ENCODE assay signal across 27 cellular contexts in genomic region chr1:178564086-178564782, GRCh38. TPM values are rescaled to one million over a fixed set of nuclear protein-coding genes. Genes with fewer than 3 reads are reported as not detected.
A peak's percentile ranks its signal among the peaks of the same experiment; 100 is the strongest.
DNase-seq lines count a peak whose midpoint lies in the region; ATAC-seq and TF ChIP-seq lines count a peak whose summit lies in the region.
"Had no signal": no experiment of that assay in that cellular context is flagged by ENCODE, and none has a peak within 500 bp of the region (broad histone marks: within the 10 kb centered on the region; RNA-seq: fewer than 3 reads in every experiment).

No MANE protein-coding gene starts in this region.

- H3K27me3 ChIP-seq in liver (ENCODE audit: control insufficient read depth in 4 of 4, insufficient read depth in 4 of 4, low read length in 3 of 4): no peaks in the 10 kb centered on the region
- H3K27me3 ChIP-seq: gastrocnemius medialis had no signal

- H3K4me3 ChIP-seq in liver (ENCODE audit: low read depth in 1 of 3, low read length in 3 of 3): no peak overlapping the region
- H3K4me3 ChIP-seq: gastrocnemius medialis, thoracic aorta had no signal

- H3K9me3 ChIP-seq in liver (ENCODE audit: control insufficient read depth in 4 of 4, low read length in 3 of 4): no peaks in the 10 kb centered on the region
- H3K9me3 ChIP-seq: gastrocnemius medialis, thoracic aorta had no signal

- peaks cover 71% of the 10 kb centered on the region for H3K4me1 Mint-ChIP-seq in stimulated activated memory B cell treated with anti-CD40 and anti-IgM and Interleukin-4, amounts not matched to agents 10 μg/mL and 1 μg/mL and 100 μg/mL, for 72 hours
- H3K4me1 Mint-ChIP-seq: activated CD4-positive, alpha-beta T cell treated with anti-CD3 and anti-CD28 coated beads, Interleukin-2, amount 10 ng/mL, durations not matched to agents 7 days and 5 days; activated CD8-positive, alpha-beta memory T cell treated with anti-CD3 and anti-CD28 coated beads, Interleukin-2, amount 10 ng/mL, durations not matched to agents 7 days and 5 days; central memory CD8-positive, alpha-beta T cell had no signal

- H3K36me3 Mint-ChIP-seq in stimulated activated memory B cell treated with anti-CD40 and anti-IgM and Interleukin-4, amounts not matched to agents 10 μg/mL and 1 μg/mL and 100 μg/mL, for 72 hours: peaks cover 42% of the 10 kb centered on the region
- H3K36me3 Mint-ChIP-seq: activated CD8-positive, alpha-beta memory T cell treated with anti-CD3 and anti-CD28 coated beads, Interleukin-2, amount 10 ng/mL, durations not matched to agents 7 days and 5 days had no signal

- peak in 1 of 2 donors; percentile 18 for TF ChIP-seq RAD21 in liver (IDR thresholded peaks at IDR 0.05)

- no peaks in the 10 kb centered on the region for H3K27me3 Mint-ChIP-seq in stimulated activated memory B cell treated with anti-CD40 and anti-IgM and Interleukin-4, amounts not matched to agents 10 μg/mL and 1 μg/mL and 100 μg/mL, for 72 hours
- H3K27me3 Mint-ChIP-seq: activated CD4-positive, alpha-beta T cell treated with anti-CD3 and anti-CD28 coated beads, Interleukin-2, amount 10 ng/mL, durations not matched to agents 7 days and 5 days; activated CD8-positive, alpha-beta memory T cell treated with anti-CD3 and anti-CD28 coated beads, Interleukin-2, amount 10 ng/mL, durations not matched to agents 7 days and 5 days; central memory CD8-positive, alpha-beta T cell; stimulated activated naive B cell treated with anti-CD40 and anti-IgM and Interleukin-4, amounts not matched to agents 10 μg/mL and 1 μg/mL and 100 μg/mL, for 72 hours had no signal

- H3K4me3 Mint-ChIP-seq in stimulated activated memory B cell treated with anti-CD40 and anti-IgM and Interleukin-4, amounts not matched to agents 10 μg/mL and 1 μg/mL and 100 μg/mL, for 72 hours: no peak overlapping the region
- H3K4me3 Mint-ChIP-seq: activated CD4-positive, alpha-beta T cell treated with anti-CD3 and anti-CD28 coated beads, Interleukin-2, amount 10 ng/mL, durations not matched to agents 7 days and 5 days; activated CD8-positive, alpha-beta memory T cell treated with anti-CD3 and anti-CD28 coated beads, Interleukin-2, amount 10 ng/mL, durations not matched to agents 7 days and 5 days; central memory CD8-positive, alpha-beta T cell; stimulated activated naive B cell treated with anti-CD40 and anti-IgM and Interleukin-4, amounts not matched to agents 10 μg/mL and 1 μg/mL and 100 μg/mL, for 72 hours had no signal

- H3K4me1 ChIP-seq in liver (ENCODE audit: control insufficient read depth in 4 of 4, insufficient read depth in 4 of 4, low read length in 3 of 4): peaks cover 0 to 8% (median 2%) of the 10 kb centered on the region in 4 donors

- peak overlapping the region; percentile 44 for H3K27ac Mint-ChIP-seq in stimulated activated memory B cell treated with anti-CD40 and anti-IgM and Interleukin-4, amounts not matched to agents 10 μg/mL and 1 μg/mL and 100 μg/mL, for 72 hours
- H3K27ac Mint-ChIP-seq: activated CD4-positive, alpha-beta T cell treated with anti-CD3 and anti-CD28 coated beads, Interleukin-2, amount 10 ng/mL, durations not matched to agents 7 days and 5 days; activated CD8-positive, alpha-beta memory T cell treated with anti-CD3 and anti-CD28 coated beads, Interleukin-2, amount 10 ng/mL, durations not matched to agents 7 days and 5 days had no signal

- H3K36me3 ChIP-seq in liver (ENCODE audit: control insufficient read depth in 4 of 4, insufficient read depth in 3 of 4, low read depth in 1 of 4, low read length in 3 of 4): no peaks in the 10 kb centered on the region
- H3K36me3 ChIP-seq: gastrocnemius medialis, thoracic aorta had no signal

- peak; percentile 9 for DNase-seq in LoVo (ENCODE audit: low spot score)
- DNase-seq in dermis microvascular lymphatic vessel endothelial cell (ENCODE audit: low read depth in 2 of 2): peak; percentile 79 to 80
- no peak for DNase-seq in DMS53 treated with DMSO at 0.1 percent for 48 hours (lab: John Stamatoyannopoulos, UW; ENCODE audit: unreplicated experiment)
- no peak for DNase-seq in NCI-H1436 (lab: John Stamatoyannopoulos, UW)
- no peak for DNase-seq in HuH-7.5 (ENCODE audit: low spot score)
- DNase-seq: activated CD4-positive, alpha-beta T cell treated with anti-CD3 and anti-CD28 coated beads, Interleukin-2, amount 10 ng/mL, durations not matched to agents 7 days and 5 days; activated CD8-positive, alpha-beta memory T cell treated with anti-CD3 and anti-CD28 coated beads, Interleukin-2, amount 10 ng/mL, durations not matched to agents 7 days and 5 days; activated naive CD4-positive, alpha-beta T cell treated with anti-CD3 and anti-CD28 coated beads, Interleukin-2, amount 50 U/mL, for 16 hours; amygdala; gastrocnemius medialis; Kasumi-1; mesenchymal stem cell; NCI-H1092 treated with DMSO at 0.1 percent for 48 hours; NCI-H1930; nucleus accumbens; stimulated activated CD4-positive, alpha-beta T cell treated with anti-CD3 and anti-CD28 coated beads, Interleukin-4, amount 100 ng/mL, for 1 hour; stimulated activated naive B cell treated with anti-CD40 and anti-IgM and Interleukin-4, amounts not matched to agents 10 μg/mL and 1 μg/mL and 100 μg/mL, for 72 hours had no signal

- ATAC-seq in stimulated activated memory B cell treated with anti-CD40 and anti-IgM and Interleukin-4, amounts not matched to agents 10 μg/mL and 1 μg/mL and 100 μg/mL, for 72 hours: no peak
- ATAC-seq: activated CD8-positive, alpha-beta memory T cell treated with anti-CD3 and anti-CD28 coated beads, Interleukin-2, amount 10 ng/mL, durations not matched to agents 7 days and 5 days; gastrocnemius medialis; SK-N-SH treated with all-trans-retinoic acid at 6 μM for 48 hours had no signal

- peak overlapping the region in 1 of 2 donors; percentile 39 for H3K9ac ChIP-seq in liver (ENCODE audit: low read depth in 1 of 2, low read length in 2 of 2)

- no peak for TF ChIP-seq CTCF in liver (IDR thresholded peaks at IDR 0.05; ENCODE audit: low read depth, low read length, missing input control)

- H3K27ac ChIP-seq in liver (ENCODE audit: low read depth in 1 of 2, low read length in 2 of 2): peak overlapping the region in 1 of 2 donors; percentile 56
- H3K27ac ChIP-seq: C4-2B, gastrocnemius medialis, RWPE1, thoracic aorta, VCaP had no signal

- 30% methylated on average over 4 of the region's 4 CpGs for WGBS in liver

- peaks cover 9% of the 10 kb centered on the region for H3K9me3 Mint-ChIP-seq in stimulated activated memory B cell treated with anti-CD40 and anti-IgM and Interleukin-4, amounts not matched to agents 10 μg/mL and 1 μg/mL and 100 μg/mL, for 72 hours
- H3K9me3 Mint-ChIP-seq: activated CD4-positive, alpha-beta T cell treated with anti-CD3 and anti-CD28 coated beads, Interleukin-2, amount 10 ng/mL, durations not matched to agents 7 days and 5 days; central memory CD8-positive, alpha-beta T cell had no signal

TF ChIP-seq in liver, 16 proteins besides CTCF, POLR2A, EP300 and RAD21 (continues in another document):
- TF ChIP-seq, protein P1, sequence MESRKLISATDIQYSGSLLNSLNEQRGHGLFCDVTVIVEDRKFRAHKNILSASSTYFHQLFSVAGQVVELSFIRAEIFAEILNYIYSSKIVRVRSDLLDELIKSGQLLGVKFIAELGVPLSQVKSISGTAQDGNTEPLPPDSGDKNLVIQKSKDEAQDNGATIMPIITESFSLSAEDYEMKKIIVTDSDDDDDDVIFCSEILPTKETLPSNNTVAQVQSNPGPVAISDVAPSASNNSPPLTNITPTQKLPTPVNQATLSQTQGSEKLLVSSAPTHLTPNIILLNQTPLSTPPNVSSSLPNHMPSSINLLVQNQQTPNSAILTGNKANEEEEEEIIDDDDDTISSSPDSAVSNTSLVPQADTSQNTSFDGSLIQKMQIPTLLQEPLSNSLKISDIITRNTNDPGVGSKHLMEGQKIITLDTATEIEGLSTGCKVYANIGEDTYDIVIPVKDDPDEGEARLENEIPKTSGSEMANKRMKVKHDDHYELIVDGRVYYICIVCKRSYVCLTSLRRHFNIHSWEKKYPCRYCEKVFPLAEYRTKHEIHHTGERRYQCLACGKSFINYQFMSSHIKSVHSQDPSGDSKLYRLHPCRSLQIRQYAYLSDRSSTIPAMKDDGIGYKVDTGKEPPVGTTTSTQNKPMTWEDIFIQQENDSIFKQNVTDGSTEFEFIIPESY (IDR thresholded peaks at IDR 0.05): no peak
- TF ChIP-seq SP1 (IDR thresholded peaks at IDR 0.05) (peak; percentile 45), EGR1 (IDR thresholded peaks at IDR 0.05; ENCODE audit: low read depth in 2 of 2) (no peak), HNF4A (conservative IDR thresholded peaks at IDR 0.05) (peak; percentile 77 to 89), RXRA (IDR thresholded peaks at IDR 0.05) (peak; percentile 6 to 51), JUND (IDR thresholded peaks at IDR 0.05) (no peak), HNF4G (IDR thresholded peaks at IDR 0.05) (peak; percentile 41), YY1 (IDR thresholded peaks at IDR 0.05) (peak; percentile 43), GABPA (IDR thresholded peaks at IDR 0.05 in 1 of 2, conservative IDR thresholded peaks at IDR 0.05 in 1 of 2) (no peak), NR2F2 (IDR thresholded peaks at IDR 0.05) (no peak)
- TF ChIP-seq, protein P2, sequence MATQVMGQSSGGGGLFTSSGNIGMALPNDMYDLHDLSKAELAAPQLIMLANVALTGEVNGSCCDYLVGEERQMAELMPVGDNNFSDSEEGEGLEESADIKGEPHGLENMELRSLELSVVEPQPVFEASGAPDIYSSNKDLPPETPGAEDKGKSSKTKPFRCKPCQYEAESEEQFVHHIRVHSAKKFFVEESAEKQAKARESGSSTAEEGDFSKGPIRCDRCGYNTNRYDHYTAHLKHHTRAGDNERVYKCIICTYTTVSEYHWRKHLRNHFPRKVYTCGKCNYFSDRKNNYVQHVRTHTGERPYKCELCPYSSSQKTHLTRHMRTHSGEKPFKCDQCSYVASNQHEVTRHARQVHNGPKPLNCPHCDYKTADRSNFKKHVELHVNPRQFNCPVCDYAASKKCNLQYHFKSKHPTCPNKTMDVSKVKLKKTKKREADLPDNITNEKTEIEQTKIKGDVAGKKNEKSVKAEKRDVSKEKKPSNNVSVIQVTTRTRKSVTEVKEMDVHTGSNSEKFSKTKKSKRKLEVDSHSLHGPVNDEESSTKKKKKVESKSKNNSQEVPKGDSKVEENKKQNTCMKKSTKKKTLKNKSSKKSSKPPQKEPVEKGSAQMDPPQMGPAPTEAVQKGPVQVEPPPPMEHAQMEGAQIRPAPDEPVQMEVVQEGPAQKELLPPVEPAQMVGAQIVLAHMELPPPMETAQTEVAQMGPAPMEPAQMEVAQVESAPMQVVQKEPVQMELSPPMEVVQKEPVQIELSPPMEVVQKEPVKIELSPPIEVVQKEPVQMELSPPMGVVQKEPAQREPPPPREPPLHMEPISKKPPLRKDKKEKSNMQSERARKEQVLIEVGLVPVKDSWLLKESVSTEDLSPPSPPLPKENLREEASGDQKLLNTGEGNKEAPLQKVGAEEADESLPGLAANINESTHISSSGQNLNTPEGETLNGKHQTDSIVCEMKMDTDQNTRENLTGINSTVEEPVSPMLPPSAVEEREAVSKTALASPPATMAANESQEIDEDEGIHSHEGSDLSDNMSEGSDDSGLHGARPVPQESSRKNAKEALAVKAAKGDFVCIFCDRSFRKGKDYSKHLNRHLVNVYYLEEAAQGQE (IDR thresholded peaks at IDR 0.05): no peak

RNA-seq across cellular contexts. Expression of gene TEX35, which starts 51.3 kb away (rescaled TPM):
- total RNA-seq in dermis microvascular lymphatic vessel endothelial cell (not detected in 2 replicates), liver (not detected)
- polyA plus RNA-seq in liver: not detected
- total RNA-seq: activated CD4-positive, alpha-beta T cell treated with anti-CD3 and anti-CD28 coated beads, Interleukin-2, amount 10 ng/mL, durations not matched to agents 7 days and 5 days; activated CD8-positive, alpha-beta memory T cell treated with anti-CD3 and anti-CD28 coated beads, Interleukin-2, amount 10 ng/mL, durations not matched to agents 7 days and 5 days; epithelial cell of proximal tubule; gastrocnemius medialis; T-helper 2 cell treated with Interferon-gamma antibody and Interleukin-4, amounts not matched to agents 100 ng/mL and 5 ng/mL, for 36 hours; thoracic aorta had no signal

Comparison
In these comparisons a context has a peak if more than half of its experiments do, and no peak if none do; other contexts are left out.
1. DNase-seq: peak in LoVo (single experiment) and dermis microvascular lymphatic vessel endothelial cell (2 of 2); none in DMS53 treated with DMSO at 0.1 percent for 48 hours (single experiment), NCI-H1436 (single experiment) and HuH-7.5 (single experiment).